ENCODE assay signal across 28 cellular contexts in genomic region chr6:166673309-166673708, GRCh38.
"Had no signal": no experiment of that assay in that cellular context is flagged by ENCODE, and none has a peak within 500 bp of the region (broad histone marks: within the 10 kb centered on the region; RNA-seq: fewer than 3 reads in every experiment).

No MANE protein-coding gene starts in this region.

- H3K9me3 ChIP-seq: adrenal gland, body of pancreas, SJSA1 had no signal

- H3K4me2 ChIP-seq: KMS-11 had no signal

- DNase-seq: activated B cell treated with CpG ODN at 0.5 μM for 24 hours; activated CD4-positive, alpha-beta memory T cell treated with anti-CD3 and anti-CD28 coated beads for 36 hours; activated CD4-positive, alpha-beta T cell treated with anti-CD3 and anti-CD28 coated beads for 1 hour; activated CD4-positive, alpha-beta T cell treated with anti-CD3 and anti-CD28 coated beads, Interleukin-2, amount 10 ng/mL, durations not matched to agents 24 days and 14 days; activated CD8-positive, alpha-beta memory T cell treated with anti-CD3 and anti-CD28 coated beads for 24 hours; activated gamma-delta T cell; activated naive CD4-positive, alpha-beta T cell treated with anti-CD3 and anti-CD28 coated beads for 36 hours; activated naive CD8-positive, alpha-beta T cell treated with anti-CD3 and anti-CD28 coated beads, Interleukin-2, amount 10 ng/mL, durations not matched to agents 7 days and 5 days; activated T-cell treated with anti-CD3 and anti-CD28 coated beads, Interleukin-2, amount 50 U/mL, for 4 hours; adrenal gland; aorta; body of pancreas; central memory CD4-positive, alpha-beta T cell; NCI-H1105 treated with DMSO at 0.1 percent for 48 hours; NCI-H1436 treated with DMSO at 0.1 percent for 48 hours; NCI-H187; NCI-H2081; NCI-H510A treated with DMSO at 0.1 percent for 48 hours; NCI-H69; PC-3; SHP77; T-helper 17 cell; T-helper 9 cell had no signal

- H3K36me3 ChIP-seq: adrenal gland, SJSA1 had no signal

- H3K27me3 ChIP-seq: adrenal gland, body of pancreas, SJSA1 had no signal

- FAIRE-seq: bronchial epithelial cell, RCC 7860 had no signal

- H3K9me3 Mint-ChIP-seq: activated B cell treated with CpG ODN at 0.5 μM for 24 hours; activated CD4-positive, alpha-beta memory T cell treated with anti-CD3 and anti-CD28 coated beads for 36 hours; activated CD4-positive, alpha-beta T cell treated with anti-CD3 and anti-CD28 coated beads, Interleukin-2, amount 10 ng/mL, durations not matched to agents 24 days and 14 days; activated naive CD4-positive, alpha-beta T cell treated with anti-CD3 and anti-CD28 coated beads for 36 hours; activated naive CD8-positive, alpha-beta T cell treated with anti-CD3 and anti-CD28 coated beads, Interleukin-2, amount 10 ng/mL, durations not matched to agents 7 days and 5 days; activated T-cell treated with anti-CD3 and anti-CD28 coated beads, Interleukin-2, amount 50 U/mL, for 4 hours; activated T-helper 17 cell treated with anti-CD3 and anti-CD28 coated beads, Interleukin-2, amount 50 U/mL, for 72 hours had no signal

- H3K4me1 Mint-ChIP-seq: activated T-helper 17 cell treated with anti-CD3 and anti-CD28 coated beads, Interleukin-2, amount 50 U/mL, for 72 hours had no signal

- H3K4me3 Mint-ChIP-seq: activated B cell treated with CpG ODN at 0.5 μM for 24 hours; activated CD4-positive, alpha-beta memory T cell treated with anti-CD3 and anti-CD28 coated beads for 36 hours; activated CD4-positive, alpha-beta T cell treated with anti-CD3 and anti-CD28 coated beads, Interleukin-2, amount 10 ng/mL, durations not matched to agents 24 days and 14 days; activated naive CD4-positive, alpha-beta T cell treated with anti-CD3 and anti-CD28 coated beads for 36 hours; activated naive CD8-positive, alpha-beta T cell treated with anti-CD3 and anti-CD28 coated beads, Interleukin-2, amount 10 ng/mL, durations not matched to agents 7 days and 5 days; activated T-cell treated with anti-CD3 and anti-CD28 coated beads, Interleukin-2, amount 50 U/mL, for 4 hours; activated T-helper 17 cell treated with anti-CD3 and anti-CD28 coated beads, Interleukin-2, amount 50 U/mL, for 72 hours; T-helper 17 cell had no signal

- H3K36me3 Mint-ChIP-seq: activated CD4-positive, alpha-beta memory T cell treated with anti-CD3 and anti-CD28 coated beads for 36 hours; activated naive CD8-positive, alpha-beta T cell treated with anti-CD3 and anti-CD28 coated beads, Interleukin-2, amount 10 ng/mL, durations not matched to agents 7 days and 5 days had no signal

- H3K27ac Mint-ChIP-seq: activated B cell treated with CpG ODN at 0.5 μM for 24 hours; activated CD4-positive, alpha-beta memory T cell treated with anti-CD3 and anti-CD28 coated beads for 36 hours; activated CD4-positive, alpha-beta T cell treated with anti-CD3 and anti-CD28 coated beads, Interleukin-2, amount 10 ng/mL, durations not matched to agents 24 days and 14 days; activated naive CD4-positive, alpha-beta T cell treated with anti-CD3 and anti-CD28 coated beads for 36 hours; activated naive CD8-positive, alpha-beta T cell treated with anti-CD3 and anti-CD28 coated beads, Interleukin-2, amount 10 ng/mL, durations not matched to agents 7 days and 5 days; activated T-helper 17 cell treated with anti-CD3 and anti-CD28 coated beads, Interleukin-2, amount 50 U/mL, for 72 hours; T-helper 17 cell had no signal

- H3K4me3 ChIP-seq: adrenal gland, body of pancreas, SJSA1 had no signal

- H3K9ac ChIP-seq: KMS-11 had no signal

- ATAC-seq: activated T-cell treated with anti-CD3 and anti-CD28 coated beads, Interleukin-2, amount 50 U/mL, for 4 hours; activated T-helper 17 cell treated with anti-CD3 and anti-CD28 coated beads, Interleukin-2, amount 50 U/mL, for 72 hours; body of pancreas; PC-3; T-helper 17 cell had no signal

- H3K27ac ChIP-seq: adrenal gland, body of pancreas, KMS-11, SJSA1 had no signal
